ENCODE assay signal across 8 cellular contexts in genomic region chr3:136752327-136753111, GRCh38. TPM values are rescaled to one million over a fixed set of nuclear protein-coding genes. Genes with fewer than 3 reads are reported as not detected.
A peak's percentile ranks its signal among the peaks of the same experiment; 100 is the strongest.
DNase-seq lines count a peak whose midpoint lies in the region; ATAC-seq and TF ChIP-seq lines count a peak whose summit lies in the region.

Gene STAG1 (minus strand): TSS chr3:136752378. CDS start chr3:136630898, 121,480 bp downstream.

- H3K4me3 ChIP-seq in BLaER1 treated with 17β-estradiol and CSF1 and Interleukin-3, amounts not matched to agents 10 nM and 100 nM, result peak within 1 kb of the TSS; percentile 68 to 87 (median 76)
- H3K4me3 ChIP-seq in colonic mucosa, result peak within 1 kb of the TSS; percentile 60

- H3K27me3 ChIP-seq in BLaER1 treated with 17β-estradiol and CSF1 and Interleukin-3, amounts not matched to agents 10 nM and 100 nM, result no peaks in the 10 kb centered on the region
- H3K27me3 ChIP-seq in colonic mucosa, result no peaks in the 10 kb centered on the region

- intact Hi-C loops in colonic mucosa (cut with DNase I), result loop anchor here (2.0 to 10.0 kb wide), 4 partner anchors 360 to 678 kb away; partner anchors contain the start of gene MSL2
- intact Hi-C loops in left colon (cut with DNase I, micrococcal nuclease), result loop anchor here (2.0 to 10.0 kb wide), 5 partner anchors 208 to 678 kb away; partner anchors contain the start of gene MSL2 (in 1 of the 2)

- H3K36me3 ChIP-seq in BLaER1 treated with 17β-estradiol and CSF1 and Interleukin-3, amounts not matched to agents 10 nM and 100 nM, result peaks cover 0 to 3% (median 0%) of the 10 kb centered on the region in 11 experiments; a peak in 1 of 22 replicates
- H3K36me3 ChIP-seq in colonic mucosa, result no peaks in the 10 kb centered on the region

- peak; percentile 79 for ATAC-seq in HG03460 (IDR thresholded peaks at IDR 0.05; ENCODE audit: unreplicated experiment)
- peak; percentile 86 for ATAC-seq in left colon

- peaks cover 0 to 37% (median 12%) of the 10 kb centered on the region in 11 experiments; a peak in 15 of 22 replicates for H4K20me1 ChIP-seq in BLaER1 treated with 17β-estradiol and CSF1 and Interleukin-3, amounts not matched to agents 10 nM and 100 nM

- TF ChIP-seq CTCF in colonic mucosa (IDR thresholded peaks at IDR 0.05), result peak; percentile 94

- peak; percentile 75 for DNase-seq in GM19240 (ENCODE audit: insufficient read length, low spot score)
- DNase-seq in NCI-H524 treated with DMSO at 0.1 percent for 48 hours (lab: John Stamatoyannopoulos, UW), result peak; percentile 95
- DNase-seq in activated CD4-positive, alpha-beta T cell treated with anti-CD3 and anti-CD28 coated beads for 48 hours, result peak; percentile 99
- DNase-seq in colonic mucosa, result peak; percentile 99
- peak; percentile 96 to 100 for DNase-seq in left colon
- DNase-seq in stimulated activated CD4-positive, alpha-beta T cell treated with anti-CD3 and anti-CD28 coated beads, Interleukin-1b, Interleukin-23, amount 100 ng/mL, for 48 hours, result peak; percentile 98

- peaks cover 39 to 55% (median 43%) of the 10 kb centered on the region in 10 experiments for H3K4me1 ChIP-seq in BLaER1 treated with 17β-estradiol and CSF1 and Interleukin-3, amounts not matched to agents 10 nM and 100 nM
- H3K4me1 ChIP-seq in colonic mucosa, result no peaks in the 10 kb centered on the region

- H3K4me2 ChIP-seq in BLaER1 treated with 17β-estradiol and CSF1 and Interleukin-3, amounts not matched to agents 10 nM and 100 nM, result peak within 1 kb of the TSS; percentile 88 to 100 (median 93)

- peak within 1 kb of the TSS; percentile 98 to 100 (median 99) for H3K9ac ChIP-seq in BLaER1 treated with 17β-estradiol and CSF1 and Interleukin-3, amounts not matched to agents 10 nM and 100 nM
- peak within 1 kb of the TSS; percentile 77 to 97 for H3K9ac ChIP-seq in colonic mucosa (ENCODE audit: low read depth in 2 of 2, low read length in 2 of 2)

- no peaks in the 10 kb centered on the region for H3K9me3 ChIP-seq in BLaER1 treated with 17β-estradiol and CSF1 and Interleukin-3, amounts not matched to agents 10 nM and 100 nM (replicated peaks in 1 of 11)
- H3K9me3 ChIP-seq in colonic mucosa, result no peaks in the 10 kb centered on the region

- H3K27ac ChIP-seq in BLaER1 treated with 17β-estradiol and CSF1 and Interleukin-3, amounts not matched to agents 10 nM and 100 nM, result peak within 1 kb of the TSS; percentile 93 to 100 (median 98)
- peak within 1 kb of the TSS; percentile 98 for H3K27ac ChIP-seq in colonic mucosa

RNA-seq across cellular contexts. Expression of gene STAG1, which starts in this region (rescaled TPM):
- total RNA-seq in colonic mucosa (10 to 100 TPM; 38.2 to 43.5 TPM), left colon (10 to 100 TPM; 41.7 to 56.2 TPM)

Comparison
In these comparisons a context has a peak if more than half of its experiments do, and no peak if none do; other contexts are left out.
1. Peak in every context shown above with its lines: DNase-seq, ATAC-seq, H3K4me3 ChIP-seq and H3K27ac ChIP-seq.